ENCODE assay signal across 10 cellular contexts in the genomic region with DNA sequence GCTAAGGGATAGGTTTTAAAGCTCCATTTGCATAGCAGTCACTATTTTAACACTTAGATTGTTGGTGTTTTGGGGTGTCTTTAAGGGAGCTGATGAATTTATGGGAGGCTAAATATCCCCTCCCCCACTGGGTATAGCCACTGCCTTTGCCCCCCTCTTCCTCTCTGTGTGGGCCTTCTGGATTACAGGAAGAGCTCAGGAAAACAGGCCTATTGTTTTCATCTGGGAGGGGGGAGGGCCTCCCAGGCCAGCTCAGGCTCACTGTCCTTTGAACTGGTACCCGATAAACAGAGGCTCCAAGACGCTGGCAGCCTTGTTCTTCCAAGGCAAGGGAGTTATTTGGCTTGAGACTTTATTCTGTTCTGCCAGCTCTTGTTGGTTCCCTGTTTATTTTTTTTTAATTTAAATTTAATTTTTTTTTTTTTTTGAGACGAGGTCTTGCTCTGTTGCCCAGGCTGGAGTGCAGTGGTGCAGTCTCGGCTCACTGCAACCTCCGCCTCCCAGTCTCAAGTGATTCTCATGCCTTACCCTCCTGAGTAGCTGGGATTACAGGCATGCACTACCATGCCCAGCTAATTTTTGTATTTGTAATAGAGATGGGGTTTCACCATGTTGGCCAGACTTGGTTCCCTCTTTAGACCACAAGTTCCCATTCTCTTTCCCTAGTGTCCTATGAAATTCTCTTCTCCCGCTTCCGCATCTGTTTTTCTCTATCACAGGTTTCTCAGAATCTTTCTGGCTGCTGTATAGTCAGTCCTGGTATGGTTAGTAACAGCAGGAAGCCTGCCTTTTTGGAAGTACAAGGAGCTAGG. TPM values are rescaled to one million over a fixed set of nuclear protein-coding genes. Genes with fewer than 3 reads are reported as not detected.
DNase-seq lines count a peak whose midpoint lies in the region; ATAC-seq and TF ChIP-seq lines count a peak whose summit lies in the region.
"Had no signal": no experiment of that assay in that cellular context is flagged by ENCODE, and none has a peak within 500 bp of the region (broad histone marks: within the 10 kb centered on the region; RNA-seq: fewer than 3 reads in every experiment).

No MANE protein-coding gene starts in this region.

- intact Hi-C loops in left ventricle myocardium superior (cut with micrococcal nuclease) = no loop called here
- intact Hi-C loops in ovary (cut with DNase I) = no loop called here

- no peaks in the 10 kb centered on the region for H3K9me3 ChIP-seq in ovary
- H3K9me3 ChIP-seq in BE2C = no peaks in the 10 kb centered on the region

- TF ChIP-seq CTCF in ovary (IDR thresholded peaks at IDR 0.05) (no peak), BE2C (IDR thresholded peaks at IDR 0.05; ENCODE audit: low read depth, low read length) (no peak)

- H3K4me3 ChIP-seq in ovary = no peak overlapping the region
- no peak overlapping the region for H3K4me3 ChIP-seq in BE2C (ENCODE audit: low read depth, low read length)
- H3K4me3 ChIP-seq: K562 had no signal

- WGBS in ovary, 3 donors = 42 to 57% (median 53%) methylated on average over 7 of the region's 7 CpGs

- ATAC-seq in left ventricle myocardium superior (peak; percentile 69), GM19328 (IDR thresholded peaks at IDR 0.05; ENCODE audit: unreplicated experiment) (no peak), HG03520 (IDR thresholded peaks at IDR 0.05; ENCODE audit: unreplicated experiment) (no peak), GM21619 (IDR thresholded peaks at IDR 0.05; ENCODE audit: unreplicated experiment) (no peak)
- ATAC-seq: K562 had no signal

- no peak for TF ChIP-seq EP300 in ovary (IDR thresholded peaks at IDR 0.05)

- TF ChIP-seq POLR2A in ovary (IDR thresholded peaks at IDR 0.05) = no peak

- H3K36me3 ChIP-seq in ovary (no peaks in the 10 kb centered on the region), BE2C (no peaks in the 10 kb centered on the region)

- DNase-seq in COLO829 (ENCODE audit: low spot score) (peak; percentile 76), left ventricle myocardium superior (no peak), ovary (peak in 1 of 5 donors; percentile 48), BE2C (no peak)
- DNase-seq: CD4-positive, CD25-positive, alpha-beta regulatory T cell had no signal

- no peaks in the 10 kb centered on the region for H3K27me3 ChIP-seq in ovary
- H3K27me3 ChIP-seq in BE2C = no peaks in the 10 kb centered on the region

- peak overlapping the region; percentile 93 for H3K27ac ChIP-seq in angular gyrus (ENCODE audit: low read depth, low read length)
- H3K27ac ChIP-seq in ovary = peak overlapping the region; percentile 22 to 59

- H3K4me1 ChIP-seq in ovary (ENCODE audit: insufficient read depth) (peaks cover 16% of the 10 kb centered on the region), BE2C (no peaks in the 10 kb centered on the region)

RNA-seq across cellular contexts. Expression of a gene that starts 25.1 kb away (rescaled TPM):
- total RNA-seq in left ventricle myocardium superior = 52.2 TPM
- total RNA-seq in ovary = 100 to 1,000 TPM in 4 of 7 donors, 10 to 100 TPM in 3; 37.6 to 177 (median 108) TPM
- 10 to 100 TPM; 66.4 to 71.9 TPM for polyA plus RNA-seq in ovary
- 55.5 TPM for polyA plus RNA-seq in BE2C (2012; ENCODE audit: insufficient read depth, insufficient read length, low read depth)

RNA-seq across cellular contexts. Expression of a gene that starts 41.1 kb away (rescaled TPM):
- total RNA-seq in left ventricle myocardium superior (0.64 TPM), ovary (10 to 100 TPM in 2 of 7 donors, 1 to 10 TPM in 5; 6.0 to 11.8 (median 8.6) TPM)
- polyA plus RNA-seq in ovary = 1 to 10 TPM; 1.1 to 4.4 TPM
- 0.52 TPM for polyA plus RNA-seq in BE2C (2012; ENCODE audit: insufficient read depth, insufficient read length, low read depth)

RNA-seq across cellular contexts. Expression of a gene that starts 44.6 kb away (rescaled TPM):
- total RNA-seq in left ventricle myocardium superior (0.50 TPM), ovary (1 to 10 TPM in 4 of 7 donors, under 1 TPM in 3; 0.34 to 1.4 (median 1.0) TPM)
- polyA plus RNA-seq in ovary = 1 to 10 TPM in 1 of 2 donors, under 1 TPM in 1; 0.53 to 1.1 TPM
- not detected for polyA plus RNA-seq in BE2C (2012; ENCODE audit: insufficient read depth, insufficient read length, low read depth)
- total RNA-seq: K562 had no signal
- polyA plus RNA-seq: K562 had no signal

RNA-seq across cellular contexts. Expression of a gene that starts 51.3 kb away (rescaled TPM):
- 13.3 TPM for total RNA-seq in left ventricle myocardium superior
- 10 to 100 TPM; 16.2 to 53.3 (median 42.7) TPM for total RNA-seq in ovary
- 10 to 100 TPM; 20.3 to 31.4 TPM for polyA plus RNA-seq in ovary
- polyA plus RNA-seq in BE2C (2012; ENCODE audit: insufficient read depth, insufficient read length, low read depth) = 4.6 TPM
